In genomic region chr22:48152154-48152775, GRCh38 we compare ENCODE assay signal across 21 cellular contexts.
DNase-seq lines count a peak whose midpoint lies in the region; ATAC-seq, FAIRE-seq and TF ChIP-seq lines count a peak whose summit lies in the region.
"Had no signal": no experiment of that assay in that cellular context is flagged by ENCODE, and none has a peak within 500 bp of the region (broad histone marks: within the 10 kb centered on the region; RNA-seq: fewer than 3 reads in every experiment).

No MANE protein-coding gene starts in this region.

- peak overlapping the region; percentile 48 for H3K18ac ChIP-seq in neuronal stem cell (ENCODE audit: low read length)

- H2BK120ac ChIP-seq in neuronal stem cell (ENCODE audit: low read depth, low read length), result no peak overlapping the region

- FAIRE-seq in GM12878 (lab: Jason Lieb, UNC), result no peak
- FAIRE-seq: H54 had no signal

- POLR2A ChIA-PET in GM12878 (lab: Charles Lee), result no interaction called here

- peaks cover 1% of the 10 kb centered on the region; the same call in 1 of the 2 replicates for H3K27me3 Mint-ChIP-seq in HFFc6 (ENCODE audit: insufficient read depth)

- no peak overlapping the region for H2BK5ac ChIP-seq in neuronal stem cell (ENCODE audit: low read length)

- in situ Hi-C loops in GM12878 (cut with MboI), result no loop called here

- TF ChIP-seq RAD21 in GM12878 (IDR thresholded peaks at IDR 0.05; ENCODE audit: insufficient read depth, low read depth, low read length), result no peak

- no peak overlapping the region for H3K4me3 Mint-ChIP-seq in HFFc6
- H3K4me3 Mint-ChIP-seq: CD8-positive, alpha-beta T cell had no signal

- TF ChIP-seq CTCF in right atrium auricular region (IDR thresholded peaks at IDR 0.05) (no peak), GM12878 (IDR thresholded peaks at IDR 0.05 in 2 of 3, conservative IDR thresholded peaks at IDR 0.05 in 1 of 3; ENCODE audit: control insufficient read depth in 2 of 3, extremely low read depth in 1 of 3, insufficient read depth in 1 of 3, low read depth in 3 of 3, low read length in 3 of 3) (no peak), dorsolateral prefrontal cortex (IDR thresholded peaks at IDR 0.05 in 54 of 56, conservative IDR thresholded peaks at IDR 0.05 in 2 of 56; ENCODE audit: low read depth in 1 of 56, partially characterized antibody in 56 of 56) (no peak), HFFc6 (IDR thresholded peaks at IDR 0.05) (no peak)

- H3K4me2 ChIP-seq in GM12878 (ENCODE audit: control insufficient read depth, insufficient read depth) (no peak overlapping the region), neuronal stem cell (ENCODE audit: insufficient read depth, low read length, poor library complexity, severe bottlenecking) (no peak overlapping the region)
- H3K4me2 ChIP-seq: SK-N-SH had no signal

- H3K27ac Mint-ChIP-seq in HFFc6, result no peak overlapping the region
- H3K27ac Mint-ChIP-seq: CD8-positive, alpha-beta T cell had no signal

- no peaks in the 10 kb centered on the region for H3K9me3 ChIP-seq in right atrium auricular region
- no peaks in the 10 kb centered on the region for H3K9me3 ChIP-seq in GM12878 (replicated peaks; ENCODE audit: control insufficient read depth, insufficient read depth, low read length)
- H3K9me3 ChIP-seq in neuronal stem cell (replicated peaks in 1 of 2; ENCODE audit: control insufficient read depth in 2 of 2, insufficient read depth in 1 of 2, low read depth in 1 of 2, low read length in 2 of 2), result no peaks in the 10 kb centered on the region
- H3K9me3 ChIP-seq: MG63, SK-N-SH had no signal

- SMC1A ChIA-PET in GM12878 (lab: Charles Lee; ENCODE audit: uncharacterized antibody, unreplicated experiment), result no interaction called here

- no peak overlapping the region for H3K4me3 ChIP-seq in right atrium auricular region
- H3K4me3 ChIP-seq in GM12878, result no peak overlapping the region
- peak overlapping the region in 1 of 2 donors; percentile 8 for H3K4me3 ChIP-seq in neuronal stem cell (ENCODE audit: low read length in 2 of 2)
- no peak overlapping the region for H3K4me3 ChIP-seq in dorsolateral prefrontal cortex
- H3K4me3 ChIP-seq: MG63 had no signal

- no peak for TF ChIP-seq POLR2A in GM12878 (IDR thresholded peaks at IDR 0.05; ENCODE audit: low read depth, low read length)

- intact Hi-C loops in cardiac septum (cut with DNase I), result no loop called here
- intact Hi-C loops in GM12878 (cut with micrococcal nuclease; ENCODE audit: unreplicated experiment), result no loop called here
- intact Hi-C loops in dorsolateral prefrontal cortex (cut with DNase I), result no loop called here

- H3K27me3 ChIP-seq in right atrium auricular region (no peaks in the 10 kb centered on the region), GM12878 (replicated peaks in 1 of 2; ENCODE audit: control insufficient read depth in 2 of 2, insufficient read depth in 2 of 2, low read length in 1 of 2) (no peaks in the 10 kb centered on the region), neuronal stem cell (ENCODE audit: control insufficient read depth in 3 of 3, insufficient read depth in 3 of 3, low read depth in 1 of 3, low read length in 3 of 3) (peaks cover 0 to 1% (median 0%) of the 10 kb centered on the region in 3 experiments), dorsolateral prefrontal cortex (peaks cover 0 to 11% (median 0%) of the 10 kb centered on the region in 45 donors)
- H3K27me3 ChIP-seq: MG63 had no signal

- H2AFZ ChIP-seq in GM12878 (ENCODE audit: control insufficient read depth, low read depth, low read length) (no peak overlapping the region), neuronal stem cell (ENCODE audit: low read length) (no peak overlapping the region)

- peaks cover 4% of the 10 kb centered on the region for H3K36me3 Mint-ChIP-seq in HFFc6 (ENCODE audit: low read depth)
- H3K36me3 Mint-ChIP-seq: CD8-positive, alpha-beta T cell had no signal

- H3K36me3 ChIP-seq in right atrium auricular region (no peaks in the 10 kb centered on the region), GM12878 (ENCODE audit: control insufficient read depth in 2 of 2, insufficient read depth in 2 of 2, low read length in 1 of 2) (no peaks in the 10 kb centered on the region), neuronal stem cell (replicated peaks in 1 of 2; ENCODE audit: control insufficient read depth in 2 of 2, insufficient read depth in 2 of 2, low read length in 2 of 2) (no peaks in the 10 kb centered on the region)
- H3K36me3 ChIP-seq: MG63 had no signal

- no peak overlapping the region for H3K4ac ChIP-seq in neuronal stem cell (ENCODE audit: low read length)

- no peak overlapping the region for H3K27ac ChIP-seq in right atrium auricular region
- H3K27ac ChIP-seq in GM12878 (ENCODE audit: control insufficient read depth, insufficient read depth), result no peak overlapping the region
- H3K27ac ChIP-seq in neuronal stem cell (replicated peaks; ENCODE audit: low read length), result no peak overlapping the region
- no peak overlapping the region for H3K27ac ChIP-seq in dorsolateral prefrontal cortex

- H3K79me2 ChIP-seq in GM12878 (ENCODE audit: control insufficient read depth, insufficient read depth, low read length), result no peaks in the 10 kb centered on the region

- peak; percentile 50; the same call in 1 of the 3 replicates for ATAC-seq in GM12878
- ATAC-seq: CD8-positive, alpha-beta T cell; Panc1 had no signal

- CTCF ChIA-PET in GM12878 (lab: Yijun Ruan, JAX), result interaction anchor here (0.6 kb wide), 1 partner anchor 937 kb away, joined by 4 read pairs; no protein-coding TSS in a partner anchor

- H3K4me1 Mint-ChIP-seq in HFFc6 (ENCODE audit: low read depth), result no peaks in the 10 kb centered on the region

- no peak overlapping the region for H2AK5ac ChIP-seq in neuronal stem cell (ENCODE audit: low read depth, low read length)

- H3K9me3 Mint-ChIP-seq in HFFc6, result peaks cover 65% of the 10 kb centered on the region
- H3K9me3 Mint-ChIP-seq: CD8-positive, alpha-beta T cell had no signal

- DNase-seq in cardiac septum (ENCODE audit: low spot score), result peak; percentile 66
- DNase-seq in right atrium auricular region (ENCODE audit: low spot score), result no peak
- DNase-seq in GM12878 (ENCODE audit: low read depth, low spot score), result no peak
- DNase-seq in neuronal stem cell (ENCODE audit: low spot score), result no peak
- no peak for DNase-seq in dorsolateral prefrontal cortex
- no peak for DNase-seq in HFFc6
- no peak for DNase-seq in ureter (ENCODE audit: low spot score)
- DNase-seq: 8988T; C1 segment of cervical spinal cord; CD8-positive, alpha-beta T cell; DND-41; MG63; NCI-H1105; NCI-H2029 treated with DMSO at 0.1 percent for 48 hours; NCI-H226; NCI-H510A treated with DMSO at 0.1 percent for 48 hours; NCI-H748 treated with DMSO at 0.1 percent for 48 hours; SIG-M5; SK-N-SH had no signal

- H4K8ac ChIP-seq in neuronal stem cell (ENCODE audit: low read depth, low read length), result no peak overlapping the region

- H3K23ac ChIP-seq in neuronal stem cell (ENCODE audit: low read depth, low read length, poor library complexity), result no peak overlapping the region

- TF ChIP-seq EP300 in GM12878 (IDR thresholded peaks at IDR 0.05; ENCODE audit: borderline replicate concordance in 1 of 2, control insufficient read depth in 1 of 2, low read depth in 2 of 2, low read length in 2 of 2), result no peak

- RAD21 ChIA-PET in GM12878 (lab: Charles Lee; ENCODE audit: unreplicated experiment), result no interaction called here

- WGBS in GM12878 (ENCODE audit: insufficient coverage, insufficient replicate concordance, low lambda C conversion rate, missing lambda C conversion rate), result 19% methylated on average over 16 of the region's 16 CpGs
- WGBS in neuronal stem cell (ENCODE audit: extremely low coverage in 2 of 2, insufficient read length in 2 of 2, insufficient replicate concordance in 1 of 2), 2 donors, result no CpG with 5 or more reads among the region's 16 CpGs

- no peak overlapping the region for H2BK12ac ChIP-seq in neuronal stem cell (ENCODE audit: low read length)

- H3K9ac ChIP-seq in GM12878 (ENCODE audit: control insufficient read depth, insufficient read depth, low read length), result no peak overlapping the region
- no peak overlapping the region for H3K9ac ChIP-seq in neuronal stem cell (ENCODE audit: low read depth, low read length, poor library complexity)
- H3K9ac ChIP-seq: SK-N-SH had no signal

- no peaks in the 10 kb centered on the region for H3K79me1 ChIP-seq in neuronal stem cell (ENCODE audit: low read depth, low read length)

- no peak overlapping the region for H4K91ac ChIP-seq in neuronal stem cell (ENCODE audit: low read depth, low read length, poor library complexity)

- BruUV-seq in GM12878 (replicated peaks; lab: Mats Ljungman, UMichigan), result no TSS peak

- peak overlapping the region; percentile 37 for H2BK15ac ChIP-seq in neuronal stem cell (ENCODE audit: low read length)

- H4K20me1 ChIP-seq in GM12878 (ENCODE audit: control insufficient read depth, insufficient read depth), result no peaks in the 10 kb centered on the region

- H3K14ac ChIP-seq in neuronal stem cell (ENCODE audit: low read length), result peak overlapping the region; percentile 82

- H3K4me1 ChIP-seq in right atrium auricular region, result no peaks in the 10 kb centered on the region
- no peaks in the 10 kb centered on the region for H3K4me1 ChIP-seq in GM12878 (ENCODE audit: control insufficient read depth, insufficient read depth, low read length)
- peaks cover 0 to 4% of the 10 kb centered on the region in 2 donors for H3K4me1 ChIP-seq in neuronal stem cell (ENCODE audit: control insufficient read depth in 2 of 2, insufficient read depth in 1 of 2, low read depth in 1 of 2, low read length in 2 of 2)

TF ChIP-seq in GM12878, 131 proteins besides CTCF, POLR2A, EP300 and RAD21:
- TF ChIP-seq USF1 (IDR thresholded peaks at IDR 0.05; ENCODE audit: borderline replicate concordance, extremely low read length, insufficient read depth, low read depth, low read length) (peak; percentile 16), RUNX3 (IDR thresholded peaks at IDR 0.05; ENCODE audit: low read length) (no peak), TCF7 (IDR thresholded peaks at IDR 0.05; ENCODE audit: borderline replicate concordance) (no peak)
